ENCODE assay signal across 16 cellular contexts in genomic region chr6:100559859-100560258, GRCh38.
DNase-seq lines count a peak whose midpoint lies in the region; ATAC-seq, FAIRE-seq and TF ChIP-seq lines count a peak whose summit lies in the region.
"Had no signal": no experiment of that assay in that cellular context is flagged by ENCODE, and none has a peak within 500 bp of the region (broad histone marks: within the 10 kb centered on the region; RNA-seq: fewer than 3 reads in every experiment).

No MANE protein-coding gene starts in this region.

- in situ Hi-C loops in GM23248 (cut with MboI), result no loop called here

- TF ChIP-seq CTCF in astrocyte (IDR thresholded peaks at IDR 0.05; ENCODE audit: insufficient read depth, low read depth, low read length) (no peak), pancreas (IDR thresholded peaks at IDR 0.05) (no peak)

- H2AFZ ChIP-seq in GM23248, result no peak overlapping the region
- H2AFZ ChIP-seq in astrocyte (ENCODE audit: low read depth, low read length), result no peak overlapping the region
- H2AFZ ChIP-seq: GM23338 had no signal

- intact Hi-C loops in pancreas (cut with DNase I), result no loop called here

- H3F3A ChIP-seq in GM23248 (ENCODE audit: insufficient read depth), result peaks cover 18% of the 10 kb centered on the region

- no peaks in the 10 kb centered on the region for H3K9me2 ChIP-seq in GM23248 (ENCODE audit: insufficient read depth)

- H3K9me3 Mint-ChIP-seq in astrocyte (ENCODE audit: unreplicated experiment), result no peaks in the 10 kb centered on the region
- H3K9me3 Mint-ChIP-seq: CD8-positive, alpha-beta T cell; GM23338 had no signal

- no peaks in the 10 kb centered on the region for H3K27me3 Mint-ChIP-seq in astrocyte (ENCODE audit: low read depth, unreplicated experiment)
- H3K27me3 Mint-ChIP-seq: B cell had no signal

- no peaks in the 10 kb centered on the region for H3K9me3 ChIP-seq in GM23248 (ENCODE audit: low read depth)
- no peaks in the 10 kb centered on the region for H3K9me3 ChIP-seq in astrocyte (ENCODE audit: insufficient read depth, low read depth, low read length)
- H3K9me3 ChIP-seq in pancreas, result no peaks in the 10 kb centered on the region
- H3K9me3 ChIP-seq: BLaER1 treated with 17β-estradiol and CSF1 and Interleukin-3, amounts not matched to agents 10 nM and 100 nM had no signal

- no peaks in the 10 kb centered on the region for H4K20me1 ChIP-seq in GM23248 (ENCODE audit: insufficient read depth)
- H4K20me1 ChIP-seq in astrocyte (ENCODE audit: insufficient read depth, low read length), result no peaks in the 10 kb centered on the region
- H4K20me1 ChIP-seq: BLaER1 treated with 17β-estradiol and CSF1 and Interleukin-3, amounts not matched to agents 10 nM and 100 nM had no signal

- H3K4me3 Mint-ChIP-seq in astrocyte (ENCODE audit: unreplicated experiment), result no peak overlapping the region
- H3K4me3 Mint-ChIP-seq: B cell; CD8-positive, alpha-beta T cell; GM23338 had no signal

- no peak overlapping the region for H3K9ac ChIP-seq in GM23248
- no peak overlapping the region for H3K9ac ChIP-seq in astrocyte (ENCODE audit: low read length)
- H3K9ac ChIP-seq: BLaER1 treated with 17β-estradiol and CSF1 and Interleukin-3, amounts not matched to agents 10 nM and 100 nM had no signal

- H3K4me1 Mint-ChIP-seq in astrocyte (ENCODE audit: low read depth, unreplicated experiment), result peaks cover 5% of the 10 kb centered on the region
- H3K4me1 Mint-ChIP-seq: B cell had no signal

- H3K27ac ChIP-seq in GM23248, result peak overlapping the region; percentile 37; the same call in 1 of the 2 replicates
- H3K27ac ChIP-seq in astrocyte (ENCODE audit: low read depth, low read length), result no peak overlapping the region
- H3K27ac ChIP-seq in pancreas, result no peak overlapping the region
- H3K27ac ChIP-seq: BLaER1 treated with 17β-estradiol and CSF1 and Interleukin-3, amounts not matched to agents 10 nM and 100 nM had no signal

- H3K27me3 ChIP-seq in GM23248 (replicated peaks; ENCODE audit: insufficient read depth) (no peaks in the 10 kb centered on the region), astrocyte (ENCODE audit: insufficient read depth, low read length) (no peaks in the 10 kb centered on the region), pancreas (no peaks in the 10 kb centered on the region)
- H3K27me3 ChIP-seq: BLaER1 treated with 17β-estradiol and CSF1 and Interleukin-3, amounts not matched to agents 10 nM and 100 nM had no signal

- H3K4me2 ChIP-seq in GM23248 (ENCODE audit: unreplicated experiment) (no peak overlapping the region), astrocyte (ENCODE audit: low read length) (no peak overlapping the region)
- H3K4me2 ChIP-seq: BLaER1 treated with 17β-estradiol and CSF1 and Interleukin-3, amounts not matched to agents 10 nM and 100 nM; GM23338 had no signal

- H3K4me3 ChIP-seq in GM23248 (no peak overlapping the region), astrocyte (ENCODE audit: insufficient read depth, low read depth, low read length) (no peak overlapping the region), pancreas (no peak overlapping the region)
- H3K4me3 ChIP-seq: BLaER1 treated with 17β-estradiol and CSF1 and Interleukin-3, amounts not matched to agents 10 nM and 100 nM; GM23338 had no signal

- H3K4me1 ChIP-seq in GM23248 (ENCODE audit: insufficient read depth), result peaks cover 11% of the 10 kb centered on the region
- H3K4me1 ChIP-seq in astrocyte (ENCODE audit: insufficient read depth, low read length), result peaks cover 6% of the 10 kb centered on the region
- H3K4me1 ChIP-seq in pancreas, result no peaks in the 10 kb centered on the region
- H3K4me1 ChIP-seq: BLaER1 treated with 17β-estradiol and CSF1 and Interleukin-3, amounts not matched to agents 10 nM and 100 nM had no signal

- H3K36me3 Mint-ChIP-seq in astrocyte (ENCODE audit: low read depth, unreplicated experiment), result peaks cover 3% of the 10 kb centered on the region

- H3K79me2 ChIP-seq in GM23248 (ENCODE audit: insufficient read depth) (no peaks in the 10 kb centered on the region), astrocyte (ENCODE audit: insufficient read depth, low read length) (no peaks in the 10 kb centered on the region)

- WGBS in GM23248 (ENCODE audit: low coverage in 1 of 2, low lambda C conversion rate in 2 of 2, missing lambda C conversion rate in 2 of 2), 2 experiments, result 98 to 100% methylated on average over 1 of the region's 1 CpG
- 89 to 94% methylated on average over 1 of the region's 1 CpG for WGBS in pancreas, 2 donors

- DNase-seq in GM23248 (no peak), astrocyte (ENCODE audit: low read depth) (no peak), frontal cortex (ENCODE audit: low spot score in 2 of 2) (no peak), pancreas (no peak), anterior cingulate cortex (lab: John Stamatoyannopoulos, UW) (no peak), NCI-H748 treated with DMSO at 0.1 percent for 48 hours (lab: John Stamatoyannopoulos, UW) (no peak), SK-N-DZ (ENCODE audit: low spot score) (no peak), kidney tubule cell (ENCODE audit: low spot score) (no peak)
- DNase-seq: 8988T; Calu3; CD8-positive, alpha-beta T cell; DND-41 had no signal

- no peak for FAIRE-seq in astrocyte (lab: Jason Lieb, UNC)
- peak; percentile 6 for FAIRE-seq in frontal cortex (lab: Jason Lieb, UNC)
- FAIRE-seq in pancreas (lab: Jason Lieb, UNC), result peak; percentile 84
- FAIRE-seq: GM12891 had no signal

- no peak for ATAC-seq in pancreas
- ATAC-seq: CD8-positive, alpha-beta T cell; GM23338 had no signal

- peak overlapping the region; percentile 18 for H3K27ac Mint-ChIP-seq in astrocyte (ENCODE audit: unreplicated experiment)
- H3K27ac Mint-ChIP-seq: B cell; CD8-positive, alpha-beta T cell had no signal

- H3K36me3 ChIP-seq in GM23248 (ENCODE audit: low read depth), result no peaks in the 10 kb centered on the region
- no peaks in the 10 kb centered on the region for H3K36me3 ChIP-seq in astrocyte (ENCODE audit: insufficient read depth, low read length)
- no peaks in the 10 kb centered on the region for H3K36me3 ChIP-seq in pancreas
